1 cellular context compared by ENCODE assay signal in the genomic region with DNA sequence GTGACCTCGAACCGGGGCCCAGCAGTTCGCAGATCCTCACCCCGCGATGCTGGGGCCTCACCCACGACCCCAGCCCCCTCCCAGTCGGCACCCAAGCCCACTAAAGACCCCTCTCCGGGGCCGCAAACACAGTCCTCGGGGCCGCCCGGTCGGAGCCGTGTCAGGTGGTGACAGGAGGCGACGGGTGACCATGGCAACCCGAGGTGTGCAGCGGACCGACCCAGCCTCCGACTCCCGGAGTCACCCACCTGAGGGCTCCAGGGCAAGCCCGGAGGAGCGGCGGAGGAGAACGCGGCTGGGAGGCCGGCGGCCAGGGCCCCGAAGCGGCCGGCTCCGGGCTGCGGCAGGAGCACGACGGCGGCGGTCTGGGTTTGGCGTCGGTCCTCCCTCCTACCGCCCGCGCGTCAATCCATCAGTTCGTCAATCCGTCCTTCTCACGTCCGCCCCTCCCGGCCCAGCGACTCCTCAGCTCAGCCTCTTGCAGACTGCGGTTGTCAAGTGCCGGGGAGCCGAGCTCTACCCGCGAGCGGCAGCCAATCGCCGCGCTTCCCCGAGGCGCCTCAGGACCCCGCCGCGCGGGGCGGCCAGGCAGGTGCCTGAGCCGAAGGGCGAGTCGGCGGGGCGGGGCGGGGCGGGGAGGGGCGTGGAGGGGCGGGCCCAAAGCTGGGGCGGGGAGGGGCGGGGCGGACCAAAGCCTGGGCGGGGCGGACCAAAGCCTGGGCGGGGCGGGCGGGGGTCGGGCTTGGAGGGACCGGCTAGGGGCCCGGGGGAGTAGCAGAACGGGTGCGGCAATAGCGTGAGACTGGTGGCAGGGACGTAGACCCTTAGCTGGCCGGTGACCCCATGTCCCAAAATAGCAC.
TF ChIP-seq lines count a peak whose summit lies in the region.

A gene (minus strand): TSS at position 489 of the 860 bp plus-strand sequence. CDS start 18,590 bp downstream, outside the sequence.

TF ChIP-seq in HepG2, 621 proteins besides CTCF, POLR2A, EP300 and RAD21 (continued from another document and continues in another):
- TF ChIP-seq, protein P1, sequence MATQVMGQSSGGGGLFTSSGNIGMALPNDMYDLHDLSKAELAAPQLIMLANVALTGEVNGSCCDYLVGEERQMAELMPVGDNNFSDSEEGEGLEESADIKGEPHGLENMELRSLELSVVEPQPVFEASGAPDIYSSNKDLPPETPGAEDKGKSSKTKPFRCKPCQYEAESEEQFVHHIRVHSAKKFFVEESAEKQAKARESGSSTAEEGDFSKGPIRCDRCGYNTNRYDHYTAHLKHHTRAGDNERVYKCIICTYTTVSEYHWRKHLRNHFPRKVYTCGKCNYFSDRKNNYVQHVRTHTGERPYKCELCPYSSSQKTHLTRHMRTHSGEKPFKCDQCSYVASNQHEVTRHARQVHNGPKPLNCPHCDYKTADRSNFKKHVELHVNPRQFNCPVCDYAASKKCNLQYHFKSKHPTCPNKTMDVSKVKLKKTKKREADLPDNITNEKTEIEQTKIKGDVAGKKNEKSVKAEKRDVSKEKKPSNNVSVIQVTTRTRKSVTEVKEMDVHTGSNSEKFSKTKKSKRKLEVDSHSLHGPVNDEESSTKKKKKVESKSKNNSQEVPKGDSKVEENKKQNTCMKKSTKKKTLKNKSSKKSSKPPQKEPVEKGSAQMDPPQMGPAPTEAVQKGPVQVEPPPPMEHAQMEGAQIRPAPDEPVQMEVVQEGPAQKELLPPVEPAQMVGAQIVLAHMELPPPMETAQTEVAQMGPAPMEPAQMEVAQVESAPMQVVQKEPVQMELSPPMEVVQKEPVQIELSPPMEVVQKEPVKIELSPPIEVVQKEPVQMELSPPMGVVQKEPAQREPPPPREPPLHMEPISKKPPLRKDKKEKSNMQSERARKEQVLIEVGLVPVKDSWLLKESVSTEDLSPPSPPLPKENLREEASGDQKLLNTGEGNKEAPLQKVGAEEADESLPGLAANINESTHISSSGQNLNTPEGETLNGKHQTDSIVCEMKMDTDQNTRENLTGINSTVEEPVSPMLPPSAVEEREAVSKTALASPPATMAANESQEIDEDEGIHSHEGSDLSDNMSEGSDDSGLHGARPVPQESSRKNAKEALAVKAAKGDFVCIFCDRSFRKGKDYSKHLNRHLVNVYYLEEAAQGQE (IDR thresholded peaks at IDR 0.05; ENCODE audit: borderline replicate concordance in 1 of 2, low read depth in 1 of 2, low read length in 2 of 2) = peak in 1 of 2 experiments; percentile 39; a peak in 1 of 4 replicates
- TF ChIP-seq DMAP1 (CRISPR knock-in tag; IDR thresholded peaks at IDR 0.05) (peak; percentile 51; the same call in 1 of the 2 replicates), CBX5 (CRISPR knock-in tag; IDR thresholded peaks at IDR 0.05; ENCODE audit: borderline replicate concordance) (no peak), SRSF1 (optimal IDR thresholded peaks at IDR 0.05; ENCODE audit: low read depth, low read length) (peak; percentile 53), REPIN1 (CRISPR knock-in tag; IDR thresholded peaks at IDR 0.05; ENCODE audit: borderline replicate concordance, low read depth) (no peak), ZNF331 (CRISPR knock-in tag; IDR thresholded peaks at IDR 0.05) (peak; percentile 29; the same call in 1 of the 2 replicates), RNF2 (conservative IDR thresholded peaks at IDR 0.05; ENCODE audit: low read depth) (peak; percentile 49; the same call in 1 of the 2 replicates), ZNF430 (CRISPR knock-in tag; IDR thresholded peaks at IDR 0.05) (peak; percentile 62), RBFOX2 (IDR thresholded peaks at IDR 0.05; ENCODE audit: low read depth, low read length) (peak; percentile 87), MAZ (IDR thresholded peaks at IDR 0.05; ENCODE audit: borderline replicate concordance, low read depth, low read length) (no peak), MAZ (CRISPR knock-in tag; IDR thresholded peaks at IDR 0.05; ENCODE audit: low read depth) (peak; percentile 70; the same call in 1 of the 2 replicates), SOX5 (CRISPR knock-in tag; IDR thresholded peaks at IDR 0.05; ENCODE audit: borderline replicate concordance) (0 out of 2 replicates have a peak, but pooled peaks have one; percentile 27), CBX1 (IDR thresholded peaks at IDR 0.05; ENCODE audit: low read depth) (peak; percentile 73), ZNF672 (CRISPR knock-in tag; IDR thresholded peaks at IDR 0.05) (no peak), MEIS2 (CRISPR knock-in tag; IDR thresholded peaks at IDR 0.05) (peak; percentile 70; the same call in 1 of the 2 replicates), SOX13 (IDR thresholded peaks at IDR 0.05) (no peak), SOX13 (CRISPR knock-in tag; conservative IDR thresholded peaks at IDR 0.05 in 1 of 2, IDR thresholded peaks at IDR 0.05 in 1 of 2) (no peak), ZBTB20 (CRISPR knock-in tag; IDR thresholded peaks at IDR 0.05; ENCODE audit: borderline replicate concordance, low read depth) (peak; percentile 17; the same call in 1 of the 2 replicates), YY1 (IDR thresholded peaks at IDR 0.05; ENCODE audit: insufficient read depth, insufficient replicate concordance, low read depth, low read length) (peak; percentile 33), RFXAP (CRISPR knock-in tag; IDR thresholded peaks at IDR 0.05; ENCODE audit: borderline replicate concordance) (no peak; the same call in 1 of the 2 replicates), CREB1 (IDR thresholded peaks at IDR 0.05) (no peak), CREB1 (CRISPR knock-in tag; IDR thresholded peaks at IDR 0.05) (no peak)
- TF ChIP-seq, protein P2, sequence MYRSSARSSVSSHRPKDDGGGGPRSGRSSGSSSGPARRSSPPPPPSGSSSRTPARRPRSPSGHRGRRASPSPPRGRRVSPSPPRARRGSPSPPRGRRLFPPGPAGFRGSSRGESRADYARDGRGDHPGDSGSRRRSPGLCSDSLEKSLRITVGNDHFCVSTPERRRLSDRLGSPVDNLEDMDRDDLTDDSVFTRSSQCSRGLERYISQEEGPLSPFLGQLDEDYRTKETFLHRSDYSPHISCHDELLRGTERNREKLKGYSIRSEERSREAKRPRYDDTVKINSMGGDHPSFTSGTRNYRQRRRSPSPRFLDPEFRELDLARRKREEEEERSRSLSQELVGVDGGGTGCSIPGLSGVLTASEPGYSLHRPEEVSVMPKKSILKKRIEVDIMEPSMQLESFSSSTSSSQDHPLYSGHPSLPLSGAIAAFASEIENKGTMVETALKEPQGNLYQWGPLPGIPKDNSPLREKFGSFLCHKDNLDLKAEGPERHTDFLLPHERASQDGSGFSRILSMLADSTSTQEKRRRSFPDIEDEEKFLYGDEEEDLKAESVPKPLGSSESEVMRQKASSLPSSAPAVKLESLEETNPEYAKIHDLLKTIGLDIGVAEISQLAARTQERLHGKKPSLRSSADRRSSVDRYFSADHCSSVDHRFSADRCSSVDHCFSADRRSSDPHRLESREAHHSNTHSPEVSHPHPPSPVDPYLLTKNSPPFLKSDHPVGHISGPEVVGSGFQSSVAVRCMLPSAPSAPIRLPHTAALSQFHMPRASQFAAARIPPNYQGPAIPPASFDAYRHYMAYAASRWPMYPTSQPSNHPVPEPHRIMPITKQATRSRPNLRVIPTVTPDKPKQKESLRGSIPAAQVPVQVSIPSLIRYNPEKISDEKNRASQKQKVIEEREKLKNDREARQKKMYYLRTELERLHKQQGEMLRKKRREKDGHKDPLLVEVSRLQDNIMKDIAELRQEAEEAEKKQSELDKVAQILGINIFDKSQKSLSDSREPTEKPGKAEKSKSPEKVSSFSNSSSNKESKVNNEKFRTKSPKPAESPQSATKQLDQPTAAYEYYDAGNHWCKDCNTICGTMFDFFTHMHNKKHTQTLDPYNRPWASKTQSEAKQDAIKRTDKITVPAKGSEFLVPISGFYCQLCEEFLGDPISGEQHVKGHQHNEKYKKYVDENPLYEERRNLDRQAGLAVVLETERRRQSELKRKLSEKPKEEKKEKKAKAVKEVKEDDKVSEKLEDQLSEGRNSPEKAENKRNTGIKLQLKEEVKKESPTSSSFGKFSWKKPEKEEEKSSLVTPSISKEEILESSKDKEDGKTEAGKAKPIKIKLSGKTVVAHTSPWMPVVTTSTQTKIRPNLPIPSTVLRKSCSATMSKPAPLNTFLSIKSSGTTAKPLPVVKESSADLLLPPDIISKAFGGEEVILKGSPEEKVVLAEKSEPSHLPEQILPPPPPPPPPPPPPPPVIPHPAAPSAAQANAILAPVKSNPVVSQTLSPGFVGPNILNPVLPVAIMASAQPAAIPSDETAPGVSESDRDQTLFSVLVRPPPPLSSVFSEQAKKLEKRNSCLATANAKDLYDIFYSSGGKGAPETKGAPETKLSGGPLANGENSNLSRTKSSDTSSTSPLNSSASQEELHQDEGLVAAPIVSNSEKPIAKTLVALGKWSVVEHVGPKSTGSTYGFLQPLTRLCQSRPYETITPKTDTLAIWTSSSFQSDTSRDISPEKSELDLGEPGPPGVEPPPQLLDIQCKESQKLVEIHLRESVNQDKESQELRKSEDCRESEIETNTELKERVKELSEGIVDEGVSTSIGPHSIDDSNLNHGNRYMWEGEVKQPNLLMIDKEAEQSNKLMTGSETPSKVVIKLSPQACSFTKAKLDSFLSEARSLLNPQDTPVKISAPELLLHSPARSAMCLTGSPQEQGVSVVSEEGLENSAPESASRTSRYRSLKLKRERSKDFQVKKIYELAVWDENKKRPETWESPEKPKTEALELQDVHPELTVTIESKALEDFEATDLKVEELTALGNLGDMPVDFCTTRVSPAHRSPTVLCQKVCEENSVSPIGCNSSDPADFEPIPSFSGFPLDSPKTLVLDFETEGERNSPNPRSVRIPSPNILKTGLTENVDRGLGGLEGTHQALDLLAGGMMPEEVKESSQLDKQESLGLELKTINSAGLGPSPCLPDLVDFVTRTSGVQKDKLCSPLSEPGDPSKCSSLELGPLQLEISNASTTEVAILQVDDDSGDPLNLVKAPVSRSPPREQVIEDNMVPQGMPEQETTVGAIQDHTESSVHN (CRISPR knock-in tag; IDR thresholded peaks at IDR 0.05) = 0 out of 2 replicates have a peak, but pooled peaks have one; percentile 21
- TF ChIP-seq, protein P3, sequence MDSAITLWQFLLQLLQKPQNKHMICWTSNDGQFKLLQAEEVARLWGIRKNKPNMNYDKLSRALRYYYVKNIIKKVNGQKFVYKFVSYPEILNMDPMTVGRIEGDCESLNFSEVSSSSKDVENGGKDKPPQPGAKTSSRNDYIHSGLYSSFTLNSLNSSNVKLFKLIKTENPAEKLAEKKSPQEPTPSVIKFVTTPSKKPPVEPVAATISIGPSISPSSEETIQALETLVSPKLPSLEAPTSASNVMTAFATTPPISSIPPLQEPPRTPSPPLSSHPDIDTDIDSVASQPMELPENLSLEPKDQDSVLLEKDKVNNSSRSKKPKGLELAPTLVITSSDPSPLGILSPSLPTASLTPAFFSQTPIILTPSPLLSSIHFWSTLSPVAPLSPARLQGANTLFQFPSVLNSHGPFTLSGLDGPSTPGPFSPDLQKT (CRISPR knock-in tag; IDR thresholded peaks at IDR 0.05; ENCODE audit: borderline replicate concordance) = no peak
- TF ChIP-seq, protein P4, sequence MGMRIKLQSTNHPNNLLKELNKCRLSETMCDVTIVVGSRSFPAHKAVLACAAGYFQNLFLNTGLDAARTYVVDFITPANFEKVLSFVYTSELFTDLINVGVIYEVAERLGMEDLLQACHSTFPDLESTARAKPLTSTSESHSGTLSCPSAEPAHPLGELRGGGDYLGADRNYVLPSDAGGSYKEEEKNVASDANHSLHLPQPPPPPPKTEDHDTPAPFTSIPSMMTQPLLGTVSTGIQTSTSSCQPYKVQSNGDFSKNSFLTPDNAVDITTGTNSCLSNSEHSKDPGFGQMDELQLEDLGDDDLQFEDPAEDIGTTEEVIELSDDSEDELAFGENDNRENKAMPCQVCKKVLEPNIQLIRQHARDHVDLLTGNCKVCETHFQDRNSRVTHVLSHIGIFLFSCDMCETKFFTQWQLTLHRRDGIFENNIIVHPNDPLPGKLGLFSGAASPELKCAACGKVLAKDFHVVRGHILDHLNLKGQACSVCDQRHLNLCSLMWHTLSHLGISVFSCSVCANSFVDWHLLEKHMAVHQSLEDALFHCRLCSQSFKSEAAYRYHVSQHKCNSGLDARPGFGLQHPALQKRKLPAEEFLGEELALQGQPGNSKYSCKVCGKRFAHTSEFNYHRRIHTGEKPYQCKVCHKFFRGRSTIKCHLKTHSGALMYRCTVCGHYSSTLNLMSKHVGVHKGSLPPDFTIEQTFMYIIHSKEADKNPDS (CRISPR knock-in tag; IDR thresholded peaks at IDR 0.05) = no peak
- TF ChIP-seq, protein P5, sequence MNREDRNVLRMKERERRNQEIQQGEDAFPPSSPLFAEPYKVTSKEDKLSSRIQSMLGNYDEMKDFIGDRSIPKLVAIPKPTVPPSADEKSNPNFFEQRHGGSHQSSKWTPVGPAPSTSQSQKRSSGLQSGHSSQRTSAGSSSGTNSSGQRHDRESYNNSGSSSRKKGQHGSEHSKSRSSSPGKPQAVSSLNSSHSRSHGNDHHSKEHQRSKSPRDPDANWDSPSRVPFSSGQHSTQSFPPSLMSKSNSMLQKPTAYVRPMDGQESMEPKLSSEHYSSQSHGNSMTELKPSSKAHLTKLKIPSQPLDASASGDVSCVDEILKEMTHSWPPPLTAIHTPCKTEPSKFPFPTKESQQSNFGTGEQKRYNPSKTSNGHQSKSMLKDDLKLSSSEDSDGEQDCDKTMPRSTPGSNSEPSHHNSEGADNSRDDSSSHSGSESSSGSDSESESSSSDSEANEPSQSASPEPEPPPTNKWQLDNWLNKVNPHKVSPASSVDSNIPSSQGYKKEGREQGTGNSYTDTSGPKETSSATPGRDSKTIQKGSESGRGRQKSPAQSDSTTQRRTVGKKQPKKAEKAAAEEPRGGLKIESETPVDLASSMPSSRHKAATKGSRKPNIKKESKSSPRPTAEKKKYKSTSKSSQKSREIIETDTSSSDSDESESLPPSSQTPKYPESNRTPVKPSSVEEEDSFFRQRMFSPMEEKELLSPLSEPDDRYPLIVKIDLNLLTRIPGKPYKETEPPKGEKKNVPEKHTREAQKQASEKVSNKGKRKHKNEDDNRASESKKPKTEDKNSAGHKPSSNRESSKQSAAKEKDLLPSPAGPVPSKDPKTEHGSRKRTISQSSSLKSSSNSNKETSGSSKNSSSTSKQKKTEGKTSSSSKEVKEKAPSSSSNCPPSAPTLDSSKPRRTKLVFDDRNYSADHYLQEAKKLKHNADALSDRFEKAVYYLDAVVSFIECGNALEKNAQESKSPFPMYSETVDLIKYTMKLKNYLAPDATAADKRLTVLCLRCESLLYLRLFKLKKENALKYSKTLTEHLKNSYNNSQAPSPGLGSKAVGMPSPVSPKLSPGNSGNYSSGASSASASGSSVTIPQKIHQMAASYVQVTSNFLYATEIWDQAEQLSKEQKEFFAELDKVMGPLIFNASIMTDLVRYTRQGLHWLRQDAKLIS (CRISPR knock-in tag; IDR thresholded peaks at IDR 0.05) = no peak
- TF ChIP-seq, protein P6, sequence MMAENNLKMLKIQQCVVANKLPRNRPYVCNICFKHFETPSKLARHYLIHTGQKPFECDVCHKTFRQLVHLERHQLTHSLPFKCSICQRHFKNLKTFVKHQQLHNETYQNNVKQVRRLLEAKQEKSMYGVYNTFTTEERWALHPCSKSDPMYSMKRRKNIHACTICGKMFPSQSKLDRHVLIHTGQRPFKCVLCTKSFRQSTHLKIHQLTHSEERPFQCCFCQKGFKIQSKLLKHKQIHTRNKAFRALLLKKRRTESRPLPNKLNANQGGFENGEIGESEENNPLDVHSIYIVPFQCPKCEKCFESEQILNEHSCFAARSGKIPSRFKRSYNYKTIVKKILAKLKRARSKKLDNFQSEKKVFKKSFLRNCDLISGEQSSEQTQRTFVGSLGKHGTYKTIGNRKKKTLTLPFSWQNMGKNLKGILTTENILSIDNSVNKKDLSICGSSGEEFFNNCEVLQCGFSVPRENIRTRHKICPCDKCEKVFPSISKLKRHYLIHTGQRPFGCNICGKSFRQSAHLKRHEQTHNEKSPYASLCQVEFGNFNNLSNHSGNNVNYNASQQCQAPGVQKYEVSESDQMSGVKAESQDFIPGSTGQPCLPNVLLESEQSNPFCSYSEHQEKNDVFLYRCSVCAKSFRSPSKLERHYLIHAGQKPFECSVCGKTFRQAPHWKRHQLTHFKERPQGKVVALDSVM (CRISPR knock-in tag; IDR thresholded peaks at IDR 0.05) = peak; percentile 66; the same call in 1 of the 2 replicates
- TF ChIP-seq, protein P7, sequence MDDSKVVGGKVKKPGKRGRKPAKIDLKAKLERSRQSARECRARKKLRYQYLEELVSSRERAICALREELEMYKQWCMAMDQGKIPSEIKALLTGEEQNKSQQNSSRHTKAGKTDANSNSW (CRISPR knock-in tag; IDR thresholded peaks at IDR 0.05; ENCODE audit: borderline replicate concordance) = no peak
